In genomic region chr14:51653855-51654548, GRCh38 we compare ENCODE assay signal across 9 cellular contexts. TPM values are rescaled to one million over a fixed set of nuclear protein-coding genes. Genes with fewer than 3 reads are reported as not detected.
DNase-seq lines count a peak whose midpoint lies in the region; ATAC-seq and TF ChIP-seq lines count a peak whose summit lies in the region.
"Had no signal": no experiment of that assay in that cellular context is flagged by ENCODE, and none has a peak within 500 bp of the region (broad histone marks: within the 10 kb centered on the region; RNA-seq: fewer than 3 reads in every experiment).

No MANE protein-coding gene starts in this region.

- H3K27ac ChIP-seq in ectodermal cell (ENCODE audit: insufficient read depth, low read depth, low read length, poor library complexity, severe bottlenecking): no peak overlapping the region

- DNase-seq in AG10803 (ENCODE audit: low read depth): no peak
- DNase-seq in NCI-H2171 (lab: John Stamatoyannopoulos, UW): peak; percentile 50
- no peak for DNase-seq in COR-L47 (lab: John Stamatoyannopoulos, UW)
- DNase-seq in globus pallidus (ENCODE audit: low spot score): no peak
- DNase-seq: islet precursor cell had no signal

- H3K9me3 ChIP-seq in ectodermal cell (ENCODE audit: control insufficient read depth, low read length): no peaks in the 10 kb centered on the region
- no peaks in the 10 kb centered on the region for H3K9me3 ChIP-seq in neuron (ENCODE audit: low read length)

- H3K4me3 ChIP-seq in AG10803 (ENCODE audit: low read length) (peak overlapping the region; percentile 92), ectodermal cell (ENCODE audit: insufficient read depth, low read depth, low read length) (peak overlapping the region; percentile 69), neuron (ENCODE audit: low read length) (peak overlapping the region; percentile 58)

- H2AFZ ChIP-seq in neuron (ENCODE audit: low read depth, low read length): peak overlapping the region; percentile 98

- WGBS in ectodermal cell, 2 experiments: 73 to 85% methylated on average over 3 to 5 of the region's 5 CpGs

- H3K4me1 ChIP-seq in ectodermal cell (ENCODE audit: control insufficient read depth, insufficient read depth, low read length) (peaks cover 8% of the 10 kb centered on the region), neuron (ENCODE audit: insufficient read depth, low read length) (peaks cover 30% of the 10 kb centered on the region)

- H3K27me3 ChIP-seq in ectodermal cell (ENCODE audit: control insufficient read depth, insufficient read depth, low read length, poor library complexity, severe bottlenecking): no peaks in the 10 kb centered on the region
- no peaks in the 10 kb centered on the region for H3K27me3 ChIP-seq in neuron (ENCODE audit: insufficient read depth, low read length)

- no peak for TF ChIP-seq CTCF in AG10803 (conservative IDR thresholded peaks at IDR 0.05; ENCODE audit: low read length)

- ATAC-seq in HG02938 (IDR thresholded peaks at IDR 0.05; ENCODE audit: unreplicated experiment): no peak
- ATAC-seq in HG03432 (IDR thresholded peaks at IDR 0.05; ENCODE audit: unreplicated experiment): no peak

- H3K36me3 ChIP-seq in ectodermal cell (ENCODE audit: control insufficient read depth, insufficient read depth, low read length) (no peaks in the 10 kb centered on the region), neuron (ENCODE audit: insufficient read depth, low read length) (no peaks in the 10 kb centered on the region)

RNA-seq across cellular contexts. Expression of gene FRMD6, which starts 2.3 kb away (rescaled TPM):
- 21.1 TPM for polyA plus RNA-seq in ectodermal cell (2013, experiment 1 of 4)
- 22.6 TPM for polyA plus RNA-seq in ectodermal cell (2013, experiment 2 of 4)
- polyA plus RNA-seq in ectodermal cell (2013, experiment 3 of 4): 15.3 TPM
- 18.1 TPM for polyA plus RNA-seq in ectodermal cell (2013, experiment 4 of 4)
